Comparison of ENCODE assay signal across 12 cellular contexts in the genomic region with DNA sequence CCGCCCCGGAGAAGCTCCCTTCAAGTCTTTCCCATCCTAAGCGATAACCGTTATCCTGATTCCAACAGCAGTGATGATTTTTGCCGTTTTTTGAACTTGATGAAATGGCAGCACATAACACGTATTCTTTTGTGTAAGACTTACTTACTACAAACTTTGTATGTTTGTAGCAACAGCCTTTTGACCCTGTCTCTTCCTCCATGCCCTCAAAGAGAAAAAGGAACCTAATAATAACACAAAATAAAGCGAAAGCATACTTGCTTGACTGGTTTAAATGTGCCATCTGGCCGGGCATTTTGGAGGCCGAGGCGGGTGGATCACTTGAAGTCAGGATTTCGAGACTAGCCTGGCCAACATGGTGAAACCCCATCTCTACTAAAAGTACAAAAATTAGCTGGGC. TPM values are rescaled to one million over a fixed set of nuclear protein-coding genes. Genes with fewer than 3 reads are reported as not detected.
DNase-seq lines count a peak whose midpoint lies in the region; ATAC-seq and TF ChIP-seq lines count a peak whose summit lies in the region.
"Had no signal": no experiment of that assay in that cellular context is flagged by ENCODE, and none has a peak within 500 bp of the region (broad histone marks: within the 10 kb centered on the region; RNA-seq: fewer than 3 reads in every experiment).

No MANE protein-coding gene starts in this region.

- POLR2A ChIA-PET in PC-3 (lab: Charles Lee; ENCODE audit: unreplicated experiment) = no interaction called here

- CTCF ChIA-PET in PC-3 (lab: Charles Lee) = no interaction called here

- H3K4me3 Mint-ChIP-seq in activated T-cell treated with anti-CD3 and anti-CD28 coated beads, Interleukin-2, amount 50 U/mL, for 72 hours = no peak overlapping the region
- H3K4me3 Mint-ChIP-seq: activated T-cell treated with anti-CD3 and anti-CD28 coated beads, Interleukin-2, amount 50 U/mL, for 24 hours had no signal

- ATAC-seq in GM19438 (IDR thresholded peaks at IDR 0.05; ENCODE audit: low read depth, unreplicated experiment) = peak; percentile 22
- peak; percentile 20 for ATAC-seq in HG03103 (IDR thresholded peaks at IDR 0.05; ENCODE audit: low read depth, unreplicated experiment)
- no peak for ATAC-seq in PC-3
- ATAC-seq in GM19455 (IDR thresholded peaks at IDR 0.05; ENCODE audit: unreplicated experiment) = no peak
- no peak for ATAC-seq in activated T-cell treated with anti-CD3 and anti-CD28 coated beads, Interleukin-2, amount 50 U/mL, for 72 hours (replicated peaks in 1 of 2)
- ATAC-seq: heart right ventricle had no signal

- H3K4me2 ChIP-seq in DOHH2 (ENCODE audit: low read length) (peak overlapping the region; percentile 49), PC-3 (ENCODE audit: low read length) (no peak overlapping the region)

- no peak overlapping the region for H3K27ac Mint-ChIP-seq in activated T-cell treated with anti-CD3 and anti-CD28 coated beads, Interleukin-2, amount 50 U/mL, for 72 hours
- H3K27ac Mint-ChIP-seq: activated T-cell treated with anti-CD3 and anti-CD28 coated beads, Interleukin-2, amount 50 U/mL, for 24 hours had no signal

- H3K27me3 ChIP-seq in DOHH2 (ENCODE audit: control insufficient read depth, low read length) = peaks cover 2% of the 10 kb centered on the region; the same call in 1 of the 2 replicates
- H3K27me3 ChIP-seq in PC-3 (ENCODE audit: low read length) = no peaks in the 10 kb centered on the region
- no peaks in the 10 kb centered on the region for H3K27me3 ChIP-seq in WERI-Rb-1 (ENCODE audit: insufficient read depth, low read depth, severe bottlenecking)
- H3K27me3 ChIP-seq: heart right ventricle had no signal

- peaks cover 18% of the 10 kb centered on the region for H3K27me3 Mint-ChIP-seq in activated T-cell treated with anti-CD3 and anti-CD28 coated beads, Interleukin-2, amount 50 U/mL, for 72 hours (ENCODE audit: low read depth)

- H3K36me3 ChIP-seq in DOHH2 (ENCODE audit: control insufficient read depth, low read length) (no peaks in the 10 kb centered on the region), PC-3 (ENCODE audit: low read depth, low read length) (no peaks in the 10 kb centered on the region), WERI-Rb-1 (no peaks in the 10 kb centered on the region)
- H3K36me3 ChIP-seq: heart right ventricle had no signal

- no peaks in the 10 kb centered on the region for H3K36me3 Mint-ChIP-seq in activated T-cell treated with anti-CD3 and anti-CD28 coated beads, Interleukin-2, amount 50 U/mL, for 72 hours (ENCODE audit: insufficient read depth in 2 of 2)

- H3K4me1 Mint-ChIP-seq in activated T-cell treated with anti-CD3 and anti-CD28 coated beads, Interleukin-2, amount 50 U/mL, for 72 hours (ENCODE audit: low read depth) = no peaks in the 10 kb centered on the region

- H3K9ac ChIP-seq in PC-3 (ENCODE audit: low read length) = no peak overlapping the region

- DNase-seq in PC-3 (no peak), HCEC 1CT (no peak), WERI-Rb-1 (no peak)
- DNase-seq in activated T-cell treated with anti-CD3 and anti-CD28 coated beads, Interleukin-2, amount 50 U/mL, for 72 hours = no peak
- DNase-seq: activated T-cell treated with anti-CD3 and anti-CD28 coated beads, Interleukin-2, amount 50 U/mL, for 24 hours; heart right ventricle; occipital lobe; stimulated activated CD8-positive, alpha-beta memory T cell treated with anti-CD3 and anti-CD28 coated beads, Interleukin-4, amount 100 ng/mL, for 48 hours had no signal

- H3K9me3 ChIP-seq in DOHH2 (ENCODE audit: control insufficient read depth, insufficient read depth, low read length) (no peaks in the 10 kb centered on the region), PC-3 (ENCODE audit: low read length) (no peaks in the 10 kb centered on the region), WERI-Rb-1 (ENCODE audit: severe bottlenecking) (no peaks in the 10 kb centered on the region)
- H3K9me3 ChIP-seq: heart right ventricle had no signal

- peaks cover 27% of the 10 kb centered on the region for H3K4me1 ChIP-seq in DOHH2 (ENCODE audit: control insufficient read depth, low read length)
- no peaks in the 10 kb centered on the region for H3K4me1 ChIP-seq in PC-3 (ENCODE audit: insufficient read depth, low read length)

- H3K27ac ChIP-seq in DOHH2 (ENCODE audit: low read depth, low read length) (no peak overlapping the region), PC-3 (ENCODE audit: low read length) (no peak overlapping the region), WERI-Rb-1 (no peak overlapping the region)

- TF ChIP-seq CTCF in DOHH2 (IDR thresholded peaks at IDR 0.05; ENCODE audit: low read depth, low read length, poor library complexity, severe bottlenecking) (no peak), PC-3 (conservative IDR thresholded peaks at IDR 0.05; ENCODE audit: low read depth, low read length) (no peak), WERI-Rb-1 (IDR thresholded peaks at IDR 0.05; ENCODE audit: low read depth, low read length) (no peak)

- H3K9me2 ChIP-seq in DOHH2 (replicated peaks; ENCODE audit: control insufficient read depth, low read length) = no peaks in the 10 kb centered on the region
- no peaks in the 10 kb centered on the region for H3K9me2 ChIP-seq in PC-3 (replicated peaks; ENCODE audit: low read length)

- intact Hi-C loops in PC-3 (cut with micrococcal nuclease) = no loop called here

- peak overlapping the region; percentile 21; the same call in 1 of the 2 replicates for H2AFZ ChIP-seq in PC-3 (ENCODE audit: low read length)

- H3K4me3 ChIP-seq in DOHH2 (ENCODE audit: low read length) (peak overlapping the region; percentile 42), PC-3 (ENCODE audit: low read length) (no peak overlapping the region), WERI-Rb-1 (ENCODE audit: low read depth, low read length) (no peak overlapping the region)

- no peaks in the 10 kb centered on the region for H3K79me2 ChIP-seq in DOHH2 (ENCODE audit: control insufficient read depth, low read length)
- no peaks in the 10 kb centered on the region for H3K79me2 ChIP-seq in PC-3 (ENCODE audit: low read length)

- H4K20me1 ChIP-seq in DOHH2 (ENCODE audit: control insufficient read depth, insufficient read depth, low read depth, low read length) (no peaks in the 10 kb centered on the region), PC-3 (ENCODE audit: low read length) (no peaks in the 10 kb centered on the region)

- H3F3A ChIP-seq in DOHH2 (ENCODE audit: control insufficient read depth, insufficient read depth) (no peaks in the 10 kb centered on the region), PC-3 (ENCODE audit: low read length, unreplicated experiment) (no peaks in the 10 kb centered on the region)

- BruUV-seq in PC-3 (replicated peaks; lab: Mats Ljungman, UMichigan) = no TSS peak

- H3K9me3 Mint-ChIP-seq in activated T-cell treated with anti-CD3 and anti-CD28 coated beads, Interleukin-2, amount 50 U/mL, for 72 hours = no peaks in the 10 kb centered on the region
- H3K9me3 Mint-ChIP-seq: activated T-cell treated with anti-CD3 and anti-CD28 coated beads, Interleukin-2, amount 50 U/mL, for 24 hours had no signal

RNA-seq across cellular contexts. Expression of a gene that starts 26.4 kb away (rescaled TPM):
- 11.7 and 13.1 TPM in 2 replicates for total RNA-seq in PC-3 (2014; rRNA removed)
- 10 to 100 TPM; 19.0 to 19.9 TPM for total RNA-seq in activated T-cell treated with anti-CD3 and anti-CD28 coated beads, Interleukin-2, amount 50 U/mL, for 72 hours

Comparison
In these comparisons a context has a peak if more than half of its experiments do, and no peak if none do; other contexts are left out.
1. ATAC-seq: peak in GM19438 (single experiment) and HG03103 (single experiment); none in PC-3 (single experiment), GM19455 (single experiment) and activated T-cell treated with anti-CD3 and anti-CD28 coated beads, Interleukin-2, amount 50 U/mL, for 72 hours (0 of 2).